ENCODE assay signal across 8 cellular contexts in genomic region chr15:75801859-75802593, GRCh38. TPM values are rescaled to one million over a fixed set of nuclear protein-coding genes. Genes with fewer than 3 reads are reported as not detected.
DNase-seq lines count a peak whose midpoint lies in the region; ATAC-seq and TF ChIP-seq lines count a peak whose summit lies in the region.

No MANE protein-coding gene starts in this region.

- DNase-seq in NCI-H446 (lab: John Stamatoyannopoulos, UW) (peak; percentile 67 to 72), cerebellum (ENCODE audit: low spot score) (peak; percentile 81), left colon (peak; percentile 69 to 81)
- peak; percentile 73 to 76 for DNase-seq in activated CD4-positive, alpha-beta T cell treated with anti-CD3 and anti-CD28 coated beads for 24 hours (ENCODE audit: low read depth in 2 of 2)
- DNase-seq in stimulated activated CD4-positive, alpha-beta T cell treated with anti-CD3 and anti-CD28 coated beads, Interleukin-2, amount 100 ng/mL, for 24 hours, result peak; percentile 83 to 84

- intact Hi-C loops in left colon (cut with DNase I, micrococcal nuclease), result loop anchor here in 1 of 2 donors (5.0 kb wide), 1 partner anchor 75 kb away; no protein-coding TSS in a partner anchor

- peak; percentile 90 for ATAC-seq in HG03139 (IDR thresholded peaks at IDR 0.05; ENCODE audit: unreplicated experiment)
- peak; percentile 100 for ATAC-seq in left colon
- no peak for ATAC-seq in GM18858 (IDR thresholded peaks at IDR 0.05; ENCODE audit: unreplicated experiment)

- H3K4me3 ChIP-seq in GM12875 (ENCODE audit: low read depth, low read length), result no peak overlapping the region

- TF ChIP-seq CTCF in GM12875 (IDR thresholded peaks at IDR 0.05; ENCODE audit: borderline replicate concordance, insufficient read depth, low read depth, low read length), result peak; percentile 93

RNA-seq across cellular contexts. Expression of gene UBE2Q2, which starts 41.2 kb away (rescaled TPM):
- total RNA-seq in cerebellum, result 54.3 TPM
- 10 to 100 TPM; 16.0 to 19.4 TPM for total RNA-seq in left colon
